In the genomic region with DNA sequence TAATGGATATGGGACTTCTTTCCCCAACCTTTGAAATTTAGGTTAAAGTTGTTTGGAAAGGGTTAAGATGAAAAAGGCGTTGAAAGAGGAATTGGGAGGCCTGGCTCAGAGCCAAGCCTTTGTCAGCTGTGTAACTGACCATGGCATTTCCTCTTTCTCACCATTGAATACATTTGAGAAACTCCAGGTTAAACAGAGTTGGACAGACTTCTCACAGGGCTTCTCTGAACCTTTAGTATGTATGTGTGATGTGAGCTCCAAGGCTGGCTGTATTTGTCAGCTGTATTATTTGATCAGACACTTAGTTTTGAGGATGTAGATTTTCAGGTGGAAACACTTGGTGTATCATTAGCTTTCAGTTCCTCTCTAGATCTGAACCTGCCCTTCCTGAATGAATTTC, we compare ENCODE assay signal across 15 cellular contexts.
A peak's percentile ranks its signal among the peaks of the same experiment; 100 is the strongest.
DNase-seq lines count a peak whose midpoint lies in the region; ATAC-seq and TF ChIP-seq lines count a peak whose summit lies in the region.
"Had no signal": no experiment of that assay in that cellular context is flagged by ENCODE, and none has a peak within 500 bp of the region (broad histone marks: within the 10 kb centered on the region; RNA-seq: fewer than 3 reads in every experiment).

No MANE protein-coding gene starts in this region.

- H3K9me3 Mint-ChIP-seq in activated CD8-positive, alpha-beta T cell treated with anti-CD3 and anti-CD28 coated beads for 36 hours, result no peaks in the 10 kb centered on the region
- H3K9me3 Mint-ChIP-seq: activated naive CD8-positive, alpha-beta T cell treated with anti-CD3 and anti-CD28 coated beads for 36 hours had no signal

- H3K4me3 ChIP-seq in BLaER1 treated with 17β-estradiol and CSF1 and Interleukin-3, amounts not matched to agents 10 nM and 100 nM, result no peak overlapping the region
- H3K4me3 ChIP-seq in left ventricle myocardium inferior, result no peak overlapping the region

- TF ChIP-seq CTCF in left ventricle myocardium inferior (IDR thresholded peaks at IDR 0.05; ENCODE audit: borderline replicate concordance), result no peak
- TF ChIP-seq CTCF in activated CD8-positive, alpha-beta T cell treated with anti-CD3 and anti-CD28 coated beads for 36 hours (IDR thresholded peaks at IDR 0.05), result no peak

- no peak overlapping the region for H3K4me3 Mint-ChIP-seq in activated CD8-positive, alpha-beta T cell treated with anti-CD3 and anti-CD28 coated beads for 36 hours
- H3K4me3 Mint-ChIP-seq: activated naive CD8-positive, alpha-beta T cell treated with anti-CD3 and anti-CD28 coated beads for 36 hours; CD4-positive, CD25-positive, alpha-beta regulatory T cell had no signal

- no peaks in the 10 kb centered on the region for H3K36me3 ChIP-seq in BLaER1 treated with 17β-estradiol and CSF1 and Interleukin-3, amounts not matched to agents 10 nM and 100 nM
- no peaks in the 10 kb centered on the region for H3K36me3 ChIP-seq in left ventricle myocardium inferior

- DNase-seq in SKM-1 treated with dmso at 0.1 percent for 144 hours (lab: John Stamatoyannopoulos, UW; ENCODE audit: unreplicated experiment) (peak; percentile 86), left ventricle myocardium inferior (peak; percentile 39), AG20443 (ENCODE audit: low spot score) (no peak)
- DNase-seq in activated CD8-positive, alpha-beta T cell treated with anti-CD3 and anti-CD28 coated beads for 36 hours, result no peak
- DNase-seq: activated naive CD8-positive, alpha-beta T cell treated with anti-CD3 and anti-CD28 coated beads for 36 hours; CD4-positive, CD25-positive, alpha-beta regulatory T cell; NCI-H82; stimulated activated CD8-positive, alpha-beta memory T cell treated with anti-CD3 and anti-CD28 coated beads, Interleukin-4, amount 100 ng/mL, for 48 hours had no signal

- POLR2A ChIA-PET in activated CD8-positive, alpha-beta T cell treated with anti-CD3 and anti-CD28 coated beads for 36 hours (lab: Charles Lee), result no interaction called here

- no peaks in the 10 kb centered on the region for H3K4me1 Mint-ChIP-seq in activated CD8-positive, alpha-beta T cell treated with anti-CD3 and anti-CD28 coated beads for 36 hours (ENCODE audit: low read depth)
- H3K4me1 Mint-ChIP-seq: activated naive CD8-positive, alpha-beta T cell treated with anti-CD3 and anti-CD28 coated beads for 36 hours; CD4-positive, CD25-positive, alpha-beta regulatory T cell had no signal

- peaks cover 5% of the 10 kb centered on the region for H3K27me3 Mint-ChIP-seq in activated CD8-positive, alpha-beta T cell treated with anti-CD3 and anti-CD28 coated beads for 36 hours

- H3K27me3 ChIP-seq in BLaER1 treated with 17β-estradiol and CSF1 and Interleukin-3, amounts not matched to agents 10 nM and 100 nM, result no peaks in the 10 kb centered on the region
- peaks cover 22% of the 10 kb centered on the region for H3K27me3 ChIP-seq in left ventricle myocardium inferior (ENCODE audit: low read depth)

- H3K9ac ChIP-seq in BLaER1 treated with 17β-estradiol and CSF1 and Interleukin-3, amounts not matched to agents 10 nM and 100 nM, result no peak overlapping the region
- H3K9ac ChIP-seq: KMS-11 had no signal

- CTCF ChIA-PET in activated CD8-positive, alpha-beta T cell treated with anti-CD3 and anti-CD28 coated beads for 36 hours (lab: Charles Lee), result no interaction called here

- no peaks in the 10 kb centered on the region for H4K20me1 ChIP-seq in BLaER1 treated with 17β-estradiol and CSF1 and Interleukin-3, amounts not matched to agents 10 nM and 100 nM

- H3K27ac ChIP-seq in BLaER1 treated with 17β-estradiol and CSF1 and Interleukin-3, amounts not matched to agents 10 nM and 100 nM, result no peak overlapping the region
- no peak overlapping the region for H3K27ac ChIP-seq in left ventricle myocardium inferior (replicated peaks)
- H3K27ac ChIP-seq: KMS-11 had no signal

- H3K4me2 ChIP-seq in BLaER1 treated with 17β-estradiol and CSF1 and Interleukin-3, amounts not matched to agents 10 nM and 100 nM, result peak overlapping the region; percentile 1 to 79 (median 58)
- H3K4me2 ChIP-seq: KMS-11 had no signal

- H3K9me3 ChIP-seq in BLaER1 treated with 17β-estradiol and CSF1 and Interleukin-3, amounts not matched to agents 10 nM and 100 nM (replicated peaks in 1 of 11), result no peaks in the 10 kb centered on the region
- H3K9me3 ChIP-seq in left ventricle myocardium inferior (replicated peaks), result no peaks in the 10 kb centered on the region

- H3K27ac Mint-ChIP-seq in activated CD8-positive, alpha-beta T cell treated with anti-CD3 and anti-CD28 coated beads for 36 hours, result no peak overlapping the region
- H3K27ac Mint-ChIP-seq: activated naive CD8-positive, alpha-beta T cell treated with anti-CD3 and anti-CD28 coated beads for 36 hours; CD4-positive, CD25-positive, alpha-beta regulatory T cell had no signal

- ATAC-seq in HG03103 (IDR thresholded peaks at IDR 0.05; ENCODE audit: low read depth, unreplicated experiment) (peak; percentile 60), GM18502 (IDR thresholded peaks at IDR 0.05; ENCODE audit: poor library complexity, unreplicated experiment) (no peak), HG03280 (IDR thresholded peaks at IDR 0.05; ENCODE audit: unreplicated experiment) (no peak)
- no peak for ATAC-seq in activated CD8-positive, alpha-beta T cell treated with anti-CD3 and anti-CD28 coated beads for 36 hours
- ATAC-seq: activated CD4-positive, CD25-positive, alpha-beta regulatory T cell treated with anti-CD3 and anti-CD28 coated beads, Interleukin-2, amount 50 U/mL, for 24 hours; left lobe of liver had no signal

- intact Hi-C loops in left ventricle myocardium inferior (cut with micrococcal nuclease), result no loop called here
- intact Hi-C loops in activated CD8-positive, alpha-beta T cell treated with anti-CD3 and anti-CD28 coated beads for 36 hours (cut with micrococcal nuclease), result no loop called here

- no peaks in the 10 kb centered on the region for H3K36me3 Mint-ChIP-seq in activated CD8-positive, alpha-beta T cell treated with anti-CD3 and anti-CD28 coated beads for 36 hours (ENCODE audit: low read depth)
- H3K36me3 Mint-ChIP-seq: activated naive CD8-positive, alpha-beta T cell treated with anti-CD3 and anti-CD28 coated beads for 36 hours; CD4-positive, CD25-positive, alpha-beta regulatory T cell had no signal

- H3K4me1 ChIP-seq in BLaER1 treated with 17β-estradiol and CSF1 and Interleukin-3, amounts not matched to agents 10 nM and 100 nM, result peaks cover 9 to 12% (median 11%) of the 10 kb centered on the region in 10 experiments
- no peaks in the 10 kb centered on the region for H3K4me1 ChIP-seq in left ventricle myocardium inferior

Comparison
In these comparisons a context has a peak if more than half of its experiments do, and no peak if none do; other contexts are left out.
1. DNase-seq: peak in SKM-1 treated with dmso at 0.1 percent for 144 hours (single experiment) and left ventricle myocardium inferior (single experiment); none in activated CD8-positive, alpha-beta T cell treated with anti-CD3 and anti-CD28 coated beads for 36 hours (single experiment) and AG20443 (single experiment).